In genomic region chr16:68311316-68311620, GRCh38 we compare ENCODE assay signal across 8 cellular contexts. TPM values are rescaled to one million over a fixed set of nuclear protein-coding genes. Genes with fewer than 3 reads are reported as not detected.
DNase-seq lines count a peak whose midpoint lies in the region; ATAC-seq, FAIRE-seq and TF ChIP-seq lines count a peak whose summit lies in the region.

No MANE protein-coding gene starts in this region.

- peaks cover 15% of the 10 kb centered on the region for H3K4me1 Mint-ChIP-seq in endothelial cell (ENCODE audit: unreplicated experiment)

- H3K27me3 ChIP-seq in Panc1 (ENCODE audit: control insufficient read depth, insufficient read depth, low read length) = no peaks in the 10 kb centered on the region
- H3K27me3 ChIP-seq in pancreas = no peaks in the 10 kb centered on the region

- no TSS peak for BruUV-seq in Panc1 (replicated peaks; lab: Mats Ljungman, UMichigan)

- H3K4me3 Mint-ChIP-seq in endothelial cell (ENCODE audit: unreplicated experiment) = peak overlapping the region; percentile 88

- WGBS in pancreas, 2 donors = 0 to 1% methylated on average over 13 of the region's 13 CpGs

- H3K27ac Mint-ChIP-seq in endothelial cell (ENCODE audit: unreplicated experiment) = no peak overlapping the region

- CTCF ChIA-PET in Panc1 (lab: Charles Lee) (no interaction called here), GM10248 (lab: Yijun Ruan, JAX) (interaction anchor here (1.0 to 2.4 kb wide), 12 partner anchors 11 to 71 kb away, joined by 3 to 41 read pairs (median 6); partner anchors contain the start of genes PLA2G15 and SLC7A6)

- H3K9me3 Mint-ChIP-seq in endothelial cell (ENCODE audit: unreplicated experiment) = no peaks in the 10 kb centered on the region

- peaks cover 4% of the 10 kb centered on the region for H3K27me3 Mint-ChIP-seq in endothelial cell (ENCODE audit: unreplicated experiment)

- POLR2A ChIA-PET in Panc1 (lab: Charles Lee) (interaction anchor here (1.0 kb wide), 1 partner anchor 11 kb away, joined by 4 read pairs; no protein-coding TSS in a partner anchor), GM10248 (lab: Yijun Ruan, JAX) (interaction anchor here (0.6 to 1.5 kb wide), 10 partner anchors 11 to 445 kb away, joined by 3 to 7 read pairs (median 4); partner anchors contain the start of gene SLC7A6)

- ATAC-seq in Panc1 = no peak
- no peak for ATAC-seq in pancreas
- ATAC-seq in HG02571 (IDR thresholded peaks at IDR 0.05; ENCODE audit: unreplicated experiment) = no peak

- H3K36me3 Mint-ChIP-seq in endothelial cell (ENCODE audit: low read depth, unreplicated experiment) = peaks cover 8% of the 10 kb centered on the region

- H3K4me3 ChIP-seq in Panc1 (ENCODE audit: low read depth in 2 of 2, low read length in 2 of 2) (peak overlapping the region; percentile 85 to 94), pancreas (peak overlapping the region; percentile 91 to 97 (median 92))

- peak; percentile 12 for DNase-seq in activated CD8-positive, alpha-beta memory T cell treated with anti-CD3 and anti-CD28 coated beads, Interleukin-2, amount 50 U/mL, for 1 hour (ENCODE audit: extremely low read depth)
- DNase-seq in activated CD8-positive, alpha-beta memory T cell treated with anti-CD3 and anti-CD28 coated beads, Interleukin-2, amount 50 U/mL, for 48 hours = no peak
- DNase-seq in Panc1 (ENCODE audit: low read depth, low spot score) = no peak
- no peak for DNase-seq in endothelial cell (ENCODE audit: low spot score)
- no peak for DNase-seq in pancreas
- no peak for DNase-seq in COR-L47 (lab: John Stamatoyannopoulos, UW)
- DNase-seq in GM10248 (ENCODE audit: extremely low spot score) = no peak

- FAIRE-seq in pancreas (lab: Jason Lieb, UNC) = no peak

- intact Hi-C loops in Panc1 (cut with micrococcal nuclease; ENCODE audit: unreplicated experiment) (no loop called here), pancreas (cut with DNase I) (no loop called here)

- H3K9me3 ChIP-seq in Panc1 (ENCODE audit: control insufficient read depth, insufficient read depth, low read depth, low read length) (no peaks in the 10 kb centered on the region), pancreas (no peaks in the 10 kb centered on the region)

- peaks cover 6% of the 10 kb centered on the region for H3K4me1 ChIP-seq in Panc1 (ENCODE audit: control insufficient read depth, insufficient read depth, low read length)
- H3K4me1 ChIP-seq in pancreas = peaks cover 0 to 15% (median 12%) of the 10 kb centered on the region in 3 donors

- TF ChIP-seq CTCF in Panc1 (IDR thresholded peaks at IDR 0.05) (no peak), endothelial cell (IDR thresholded peaks at IDR 0.05; ENCODE audit: unreplicated experiment) (no peak), pancreas (IDR thresholded peaks at IDR 0.05) (no peak), GM10248 (IDR thresholded peaks at IDR 0.05; ENCODE audit: control extremely low read depth, extremely low read depth, low read depth, missing control alignments) (no peak)

- peak overlapping the region; percentile 90 for H3K27ac ChIP-seq in Panc1 (ENCODE audit: low read length)
- peak overlapping the region; percentile 43 to 61 (median 56) for H3K27ac ChIP-seq in pancreas

- in situ Hi-C loops in Panc1 (cut with HindIII; ENCODE audit: low pct_unique_long_range_greater_than_20kb, low sequenced_read_pairs) = no loop called here

- peaks cover 10% of the 10 kb centered on the region for H3K36me3 ChIP-seq in Panc1 (ENCODE audit: control insufficient read depth, insufficient read depth, low read length)
- H3K36me3 ChIP-seq in pancreas = peaks cover 0 to 7% (median 4%) of the 10 kb centered on the region in 3 donors

RNA-seq across cellular contexts. Expression of gene PRMT7, which starts 0.4 kb away (rescaled TPM):
- total RNA-seq in Panc1 (2021; ENCODE audit: unreplicated experiment) = 33.1 TPM
- 37.1 TPM for polyA plus RNA-seq in Panc1 (2012; ENCODE audit: insufficient read length)
- total RNA-seq in endothelial cell (ENCODE audit: unreplicated experiment) = 42.8 TPM
- total RNA-seq in pancreas = 10 to 100 TPM; 11.6 to 22.6 (median 15.6) TPM
- 10 to 100 TPM; 43.9 to 47.9 TPM for polyA plus RNA-seq in pancreas

RNA-seq across cellular contexts. Expression of gene SLC7A6OS, which starts 0.5 kb away (rescaled TPM):
- total RNA-seq in Panc1 (2021; ENCODE audit: unreplicated experiment) (16.0 TPM), endothelial cell (ENCODE audit: unreplicated experiment) (20.0 TPM), pancreas (1 to 10 TPM; 6.4 to 8.1 (median 6.6) TPM)
- polyA plus RNA-seq in Panc1 (2012; ENCODE audit: insufficient read length) = 7.7 TPM
- polyA plus RNA-seq in pancreas = 1 to 10 TPM; 5.2 to 5.8 TPM

RNA-seq across cellular contexts. Expression of gene SLC7A6, which starts 46.9 kb away (rescaled TPM):
- total RNA-seq in Panc1 (2021; ENCODE audit: unreplicated experiment) (58.9 TPM), endothelial cell (ENCODE audit: unreplicated experiment) (20.8 TPM), pancreas (1 to 10 TPM; 4.3 to 8.7 (median 6.0) TPM)
- 34.4 TPM for polyA plus RNA-seq in Panc1 (2012; ENCODE audit: insufficient read length)
- 1 to 10 TPM; 3.1 to 5.4 TPM for polyA plus RNA-seq in pancreas
